1 cellular context compared by ENCODE assay signal in the genomic region with DNA sequence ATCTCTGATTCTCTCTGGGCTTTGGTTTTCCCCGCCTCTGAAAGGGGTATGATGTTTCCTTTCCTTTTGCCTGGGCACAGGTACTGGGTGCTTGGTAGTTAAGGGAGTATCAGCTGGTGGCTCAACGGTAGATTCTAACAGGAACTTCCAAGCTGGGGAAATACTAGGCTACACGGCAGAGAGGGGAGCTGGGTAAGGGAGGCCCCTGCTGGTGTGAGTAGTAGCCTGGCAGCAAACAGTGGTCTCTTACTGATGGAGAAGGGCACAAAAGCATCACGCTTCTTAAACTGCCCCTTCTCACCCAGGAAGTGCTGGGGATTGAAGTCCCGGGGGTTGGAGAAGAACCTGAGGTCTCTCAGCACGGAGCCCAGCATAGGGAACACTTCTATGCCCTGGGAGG.
TF ChIP-seq lines count a peak whose summit lies in the region.

No MANE protein-coding gene starts in this region.

TF ChIP-seq in HepG2, 621 proteins besides CTCF, POLR2A, EP300 and RAD21:
- TF ChIP-seq MLLT10 (CRISPR knock-in tag; IDR thresholded peaks at IDR 0.05) = no peak
- TF ChIP-seq STAG1 (CRISPR knock-in tag; IDR thresholded peaks at IDR 0.05) = peak; percentile 23; the same call in 1 of the 2 replicates
- no peak for TF ChIP-seq ZNF180 (CRISPR knock-in tag; IDR thresholded peaks at IDR 0.05; ENCODE audit: borderline replicate concordance, low read depth)
